26 cellular contexts compared by ENCODE assay signal in genomic region chr15:87661952-87662351, GRCh38.
"Had no signal": no experiment of that assay in that cellular context is flagged by ENCODE, and none has a peak within 500 bp of the region (broad histone marks: within the 10 kb centered on the region; RNA-seq: fewer than 3 reads in every experiment).

No MANE protein-coding gene starts in this region.

- H3K36me3 ChIP-seq: left lung, lower lobe of right lung, pancreas, prostate gland, sigmoid colon, spleen, suprapubic skin, thoracic aorta, tibial artery, uterus had no signal

- H3K4me3 Mint-ChIP-seq: immature natural killer cell; mesothelial cell of epicardium; naive B cell; natural killer cell; stimulated activated effector memory CD8-positive, alpha-beta T cell treated with anti-CD3 and anti-CD28 coated beads, Interleukin-12 subunit alpha, Interleukin-12 subunit beta, amount 100 ng/mL, for 72 hours; stimulated activated naive CD8-positive, alpha-beta T cell treated with anti-CD3 and anti-CD28 coated beads, Interleukin-15, Interleukin-2, amounts not matched to agents 100 ng/mL and 50 ng/mL, for 24 hours had no signal

- H3K36me3 Mint-ChIP-seq: immature natural killer cell; mesothelial cell of epicardium; naive B cell; natural killer cell; stimulated activated effector memory CD8-positive, alpha-beta T cell treated with anti-CD3 and anti-CD28 coated beads, Interleukin-12 subunit alpha, Interleukin-12 subunit beta, amount 100 ng/mL, for 72 hours had no signal

- H3K27ac ChIP-seq: left lung, lower lobe of right lung, pancreas, prostate gland, sigmoid colon, spleen, suprapubic skin, thoracic aorta, tibial artery, uterus had no signal

- H3K4me1 ChIP-seq: left lung, lower lobe of right lung, pancreas, prostate gland, sigmoid colon, spleen, suprapubic skin, uterus had no signal

- H3K27me3 ChIP-seq: left lung, sigmoid colon, spleen, suprapubic skin, tibial artery, uterus had no signal

- H3K27me3 Mint-ChIP-seq: naive B cell; stimulated activated naive CD8-positive, alpha-beta T cell treated with anti-CD3 and anti-CD28 coated beads, Interleukin-15, Interleukin-2, amounts not matched to agents 100 ng/mL and 50 ng/mL, for 24 hours had no signal

- H3K27ac Mint-ChIP-seq: immature natural killer cell; mesothelial cell of epicardium; naive B cell; natural killer cell; stimulated activated effector memory CD8-positive, alpha-beta T cell treated with anti-CD3 and anti-CD28 coated beads, Interleukin-12 subunit alpha, Interleukin-12 subunit beta, amount 100 ng/mL, for 72 hours; stimulated activated naive CD8-positive, alpha-beta T cell treated with anti-CD3 and anti-CD28 coated beads, Interleukin-15, Interleukin-2, amounts not matched to agents 100 ng/mL and 50 ng/mL, for 24 hours had no signal

- DNase-seq: hypothalamus; immature natural killer cell; kidney; left colon; left lung; lower lobe of right lung; mesendoderm; naive B cell; natural killer cell; pancreas; posterior cingulate gyrus; retina; right cardiac atrium; sigmoid colon; small intestine; spleen; stimulated activated CD4-positive, alpha-beta T cell treated with anti-CD3 and anti-CD28 coated beads, Interleukin-4, amount 100 ng/mL, for 24 hours; stimulated activated naive CD4-positive, alpha-beta T cell; tibial artery; uterus had no signal

- H3K4me1 Mint-ChIP-seq: immature natural killer cell; mesothelial cell of epicardium; naive B cell; natural killer cell; stimulated activated effector memory CD8-positive, alpha-beta T cell treated with anti-CD3 and anti-CD28 coated beads, Interleukin-12 subunit alpha, Interleukin-12 subunit beta, amount 100 ng/mL, for 72 hours had no signal

- H3K9me3 Mint-ChIP-seq: stimulated activated effector memory CD8-positive, alpha-beta T cell treated with anti-CD3 and anti-CD28 coated beads, Interleukin-12 subunit alpha, Interleukin-12 subunit beta, amount 100 ng/mL, for 72 hours had no signal

- H3K9me3 ChIP-seq: pancreas, prostate gland, sigmoid colon, suprapubic skin, thoracic aorta, tibial artery, uterus had no signal

- ATAC-seq: left colon; left lung; lower lobe of right lung; natural killer cell; pancreas; right cardiac atrium; stimulated activated effector memory CD8-positive, alpha-beta T cell treated with anti-CD3 and anti-CD28 coated beads, Interleukin-12 subunit alpha, Interleukin-12 subunit beta, amount 100 ng/mL, for 72 hours had no signal

- H3K4me3 ChIP-seq: left lung, lower lobe of right lung, pancreas, prostate gland, sigmoid colon, spleen, suprapubic skin, thoracic aorta, tibial artery, uterus had no signal
